Comparison of ENCODE assay signal across 8 cellular contexts in the genomic region with DNA sequence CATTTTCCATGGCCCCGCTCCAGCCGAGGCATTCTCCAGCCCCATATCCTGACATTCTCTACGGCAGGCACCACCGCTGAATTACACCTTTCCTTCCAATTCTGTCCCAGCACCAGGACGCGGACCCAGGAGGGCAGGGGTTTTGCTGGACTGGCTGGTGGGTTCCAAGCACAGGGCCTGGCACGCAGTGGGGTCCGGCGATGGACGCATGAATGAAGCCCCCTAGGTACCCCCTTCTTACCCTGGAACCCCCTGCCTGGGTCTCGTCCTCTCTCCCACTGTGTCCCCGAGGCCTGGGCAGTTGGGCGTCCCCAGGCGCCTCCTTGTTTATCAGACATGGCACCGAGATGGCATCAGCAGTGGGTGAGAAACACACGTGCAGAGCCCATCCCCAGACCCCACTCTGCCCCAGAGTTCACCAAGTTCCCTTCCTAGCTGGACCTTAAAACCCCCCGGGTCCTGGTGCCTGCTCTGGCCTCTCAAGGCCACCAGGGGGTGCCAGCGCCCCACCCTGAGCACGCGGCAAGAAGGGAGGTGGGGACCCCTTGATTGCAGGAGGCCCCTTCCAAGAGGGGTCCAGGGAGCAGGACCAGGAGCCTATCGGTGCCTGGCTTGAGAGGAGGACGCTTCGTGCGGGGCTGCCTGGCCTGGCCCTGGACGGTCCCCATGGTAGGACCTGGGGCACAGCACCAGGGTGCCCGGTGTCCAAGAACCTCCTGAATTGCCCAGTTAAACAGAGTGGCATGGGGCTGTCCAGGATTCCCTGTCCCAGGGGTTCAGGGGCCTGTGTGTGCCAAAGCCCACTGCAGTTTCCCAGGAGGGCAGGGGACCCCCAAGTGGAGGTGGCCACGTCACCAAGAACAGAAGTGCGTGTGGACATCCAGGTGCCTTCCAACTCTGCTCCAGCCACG. TPM values are rescaled to one million over a fixed set of nuclear protein-coding genes. Genes with fewer than 3 reads are reported as not detected.
A peak's percentile ranks its signal among the peaks of the same experiment; 100 is the strongest.
DNase-seq lines count a peak whose midpoint lies in the region; ATAC-seq and TF ChIP-seq lines count a peak whose summit lies in the region.

No MANE protein-coding gene starts in this region.

- H3K4me3 ChIP-seq in AG09309 (ENCODE audit: control insufficient read depth, low read depth, low read length) = no peak overlapping the region
- H3K4me3 ChIP-seq in choroid plexus epithelial cell (ENCODE audit: low read depth, low read length) = no peak overlapping the region

- peaks cover 29% of the 10 kb centered on the region for H3K27me3 Mint-ChIP-seq in T-helper 17 cell

- ATAC-seq in T-helper 17 cell = peak; percentile 67
- ATAC-seq in GM21381 (IDR thresholded peaks at IDR 0.05; ENCODE audit: unreplicated experiment) = no peak
- no peak for ATAC-seq in HG02798 (IDR thresholded peaks at IDR 0.05; ENCODE audit: poor library complexity, unreplicated experiment)
- no peak for ATAC-seq in GM18520 (IDR thresholded peaks at IDR 0.05; ENCODE audit: unreplicated experiment)

- in situ Hi-C loops in GM13976 (cut with MboI; ENCODE audit: low sequenced_read_pairs, unreplicated experiment) = no loop called here

- H3K9me3 ChIP-seq in T-helper 17 cell (ENCODE audit: control insufficient read depth, low read length, poor library complexity, severe bottlenecking) = no peaks in the 10 kb centered on the region

- no peak overlapping the region for H3K4me3 Mint-ChIP-seq in T-helper 17 cell

- peak; percentile 98 for TF ChIP-seq CTCF in AG09309 (IDR thresholded peaks at IDR 0.05; ENCODE audit: control insufficient read depth, insufficient read depth, low read depth, low read length, missing control alignments)
- peak; percentile 42 for TF ChIP-seq CTCF in GM13976 (IDR thresholded peaks at IDR 0.05; ENCODE audit: borderline replicate concordance, control extremely low read depth, extremely low read depth, insufficient read depth, missing control alignments)
- TF ChIP-seq CTCF in choroid plexus epithelial cell (conservative IDR thresholded peaks at IDR 0.05; ENCODE audit: low read depth, low read length) = peak; percentile 97

- peaks cover 5% of the 10 kb centered on the region for H3K36me3 Mint-ChIP-seq in T-helper 17 cell (ENCODE audit: low read depth)

- no peak overlapping the region for H3K27ac Mint-ChIP-seq in T-helper 17 cell

- H3K4me1 Mint-ChIP-seq in T-helper 17 cell = peaks cover 5% of the 10 kb centered on the region

- no peak for DNase-seq in AG09309 (ENCODE audit: low read depth)
- DNase-seq in GM13976 (ENCODE audit: low spot score) = peak; percentile 89
- peak in 1 of 3 donors; percentile 12 for DNase-seq in T-helper 17 cell
- DNase-seq in choroid plexus epithelial cell (ENCODE audit: low read depth) = peak; percentile 46
- peak; percentile 31 for DNase-seq in midbrain (lab: John Stamatoyannopoulos, UW)

RNA-seq across cellular contexts. Expression of a gene that starts 46.1 kb away (rescaled TPM):
- total RNA-seq in T-helper 17 cell = 10 to 100 TPM; 63.1 to 63.8 TPM

RNA-seq across cellular contexts. Expression of a gene that starts 59.6 kb away (rescaled TPM):
- total RNA-seq in T-helper 17 cell = 10 to 100 TPM; 30.3 to 34.9 TPM

Comparison
In these comparisons a context has a peak if more than half of its experiments do, and no peak if none do; other contexts are left out.
1. CTCF ChIP-seq: peak in every context shown above with its lines; median percentile 98 in AG09309; 97 in choroid plexus epithelial cell; 42 in GM13976.